In genomic region chr1:208243522-208243850, GRCh38 we compare ENCODE assay signal across 8 cellular contexts. TPM values are rescaled to one million over a fixed set of nuclear protein-coding genes. Genes with fewer than 3 reads are reported as not detected.
DNase-seq lines count a peak whose midpoint lies in the region; ATAC-seq and TF ChIP-seq lines count a peak whose summit lies in the region.

No MANE protein-coding gene starts in this region.

- H3K27ac ChIP-seq in caudate nucleus (ENCODE audit: low read depth, low read length): peak overlapping the region; percentile 80
- H3K27ac ChIP-seq in lower lobe of right lung: peak overlapping the region; percentile 89
- H3K27ac ChIP-seq in tibial artery: peak overlapping the region; percentile 86 to 89

- H3K4me1 ChIP-seq in lower lobe of right lung (peaks cover 59% of the 10 kb centered on the region), tibial artery (peaks cover 0 to 66% (median 58%) of the 10 kb centered on the region in 4 donors)

- intact Hi-C loops in lower lobe of right lung (cut with DNase I): no loop called here
- intact Hi-C loops in tibial artery (cut with DNase I; ENCODE audit: low total_unique reads): loop anchor here (5.0 to 10.0 kb wide), 3 partner anchors 41 to 359 kb away; no protein-coding TSS in a partner anchor

- H3K9me3 ChIP-seq in lower lobe of right lung (no peaks in the 10 kb centered on the region), tibial artery (no peaks in the 10 kb centered on the region)

- peak; percentile 30 for DNase-seq in EL
- DNase-seq in NCI-H69 (lab: John Stamatoyannopoulos, UW): peak; percentile 76
- peak in 4 of 61 donors; percentile 50 to 61 (median 56) for DNase-seq in caudate nucleus (lab: John Stamatoyannopoulos, UW)
- no peak for DNase-seq in lower lobe of right lung
- no peak for DNase-seq in tibial artery

- H3K36me3 ChIP-seq in lower lobe of right lung: no peaks in the 10 kb centered on the region
- H3K36me3 ChIP-seq in tibial artery: no peaks in the 10 kb centered on the region

- peak; percentile 7 to 51 for ATAC-seq in lower lobe of right lung
- no peak for ATAC-seq in HG03460 (IDR thresholded peaks at IDR 0.05; ENCODE audit: unreplicated experiment)
- ATAC-seq in HG02610 (IDR thresholded peaks at IDR 0.05; ENCODE audit: unreplicated experiment): no peak
- no peak for ATAC-seq in HG03175 (IDR thresholded peaks at IDR 0.05; ENCODE audit: unreplicated experiment)

- H3K27me3 ChIP-seq in lower lobe of right lung (ENCODE audit: low read depth) (no peaks in the 10 kb centered on the region), tibial artery (no peaks in the 10 kb centered on the region)

- peak overlapping the region; percentile 94 for H3K4me3 ChIP-seq in lower lobe of right lung
- peak overlapping the region; percentile 89 to 94 for H3K4me3 ChIP-seq in tibial artery

- TF ChIP-seq CTCF in lower lobe of right lung (IDR thresholded peaks at IDR 0.05): no peak
- no peak for TF ChIP-seq CTCF in tibial artery (IDR thresholded peaks at IDR 0.05)

RNA-seq across cellular contexts. Expression of gene PLXNA2, which starts 0.7 kb away (rescaled TPM):
- 83.9 TPM for total RNA-seq in lower lobe of right lung

Comparison
In these comparisons a context has a peak if more than half of its experiments do, and no peak if none do; other contexts are left out.
1. DNase-seq: peak in EL (single experiment) and NCI-H69 (single experiment); none in lower lobe of right lung (single experiment) and tibial artery (0 of 2).
2. ATAC-seq: peak in lower lobe of right lung (2 of 2); none in HG03460 (single experiment), HG02610 (single experiment) and HG03175 (single experiment).
3. Peak in every context shown above with its lines, with median percentiles within 50 percentile points of each other: H3K27ac ChIP-seq.